9 cellular contexts compared by ENCODE assay signal in the genomic region with DNA sequence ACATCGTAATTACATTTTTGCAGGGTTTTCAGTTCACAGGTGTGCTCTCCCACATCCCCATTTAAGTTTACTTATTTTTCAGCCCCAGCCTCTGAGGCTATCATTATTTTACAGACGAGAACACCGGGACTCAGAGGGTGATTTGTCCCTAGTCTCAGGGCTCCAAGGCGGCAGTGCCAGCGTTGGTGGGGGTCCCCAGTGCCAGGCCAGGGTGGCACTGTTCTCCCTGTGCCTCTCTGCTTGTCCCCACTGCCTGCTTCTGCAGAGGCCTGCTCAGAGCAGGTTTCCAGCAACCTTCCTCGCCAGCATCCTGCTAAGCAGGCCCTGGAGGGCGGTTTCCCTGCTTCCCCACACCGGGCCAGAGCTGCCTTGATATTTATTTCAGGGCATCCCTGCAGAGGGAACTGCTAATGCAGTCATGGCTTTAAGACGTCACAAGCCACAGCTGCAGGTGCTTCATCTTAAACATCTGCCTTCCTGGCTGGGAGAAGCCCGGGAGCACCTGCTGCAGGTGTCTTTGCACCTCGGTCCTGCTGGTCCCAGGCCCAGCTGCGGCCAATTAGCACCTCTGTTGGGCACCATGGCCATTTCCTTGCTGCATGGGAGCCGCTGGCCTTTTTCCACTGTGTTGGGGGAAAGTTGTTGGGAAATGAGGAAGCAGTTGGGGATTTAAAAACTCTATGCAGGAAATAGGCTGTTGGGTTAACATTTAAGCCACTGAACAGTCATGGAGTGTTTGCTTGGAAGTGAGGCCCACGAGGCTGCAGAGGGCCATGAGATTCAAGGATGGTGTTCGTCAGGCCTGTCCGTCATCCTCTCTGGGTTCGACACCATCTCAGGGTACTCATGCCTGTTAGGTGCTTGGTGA. TPM values are rescaled to one million over a fixed set of nuclear protein-coding genes. Genes with fewer than 3 reads are reported as not detected.
DNase-seq lines count a peak whose midpoint lies in the region; ATAC-seq and TF ChIP-seq lines count a peak whose summit lies in the region.
"Had no signal": no experiment of that assay in that cellular context is flagged by ENCODE, and none has a peak within 500 bp of the region (broad histone marks: within the 10 kb centered on the region; RNA-seq: fewer than 3 reads in every experiment).

No MANE protein-coding gene starts in this region.

- intact Hi-C loops in right lobe of liver (cut with DNase I) = no loop called here

- no peak overlapping the region for H3K4me3 ChIP-seq in CD4-positive, CD25-positive, alpha-beta regulatory T cell (ENCODE audit: low read depth, low read length)
- H3K4me3 ChIP-seq in GM23338 = no peak overlapping the region
- H3K4me3 ChIP-seq in OCI-LY3 (ENCODE audit: low read length) = no peak overlapping the region
- H3K4me3 ChIP-seq in right lobe of liver = no peak overlapping the region
- no peak overlapping the region for H3K4me3 ChIP-seq in smooth muscle cell

- H3K4me3 Mint-ChIP-seq in CD4-positive, CD25-positive, alpha-beta regulatory T cell = peak overlapping the region in 1 of 4 donors; percentile 43
- no peak overlapping the region for H3K4me3 Mint-ChIP-seq in GM23338
- H3K4me3 Mint-ChIP-seq: HFFc6 had no signal

- no peak overlapping the region for H3K4me2 ChIP-seq in GM23338
- peak overlapping the region; percentile 46 for H3K4me2 ChIP-seq in OCI-LY3 (ENCODE audit: low read length)
- H3K4me2 ChIP-seq in smooth muscle cell = no peak overlapping the region

- no peak for TF ChIP-seq POLR2A in right lobe of liver (IDR thresholded peaks at IDR 0.05)

- H3F3A ChIP-seq in GM23338 (replicated peaks; ENCODE audit: low read depth) (no peaks in the 10 kb centered on the region), smooth muscle cell (ENCODE audit: low read depth) (no peaks in the 10 kb centered on the region)

- H2AFZ ChIP-seq in GM23338 (no peak overlapping the region), OCI-LY3 (ENCODE audit: low read depth, low read length) (no peak overlapping the region), smooth muscle cell (ENCODE audit: low read depth) (no peak overlapping the region)

- peaks cover 40% of the 10 kb centered on the region for H3K4me1 ChIP-seq in CD4-positive, CD25-positive, alpha-beta regulatory T cell (ENCODE audit: control insufficient read depth, insufficient read depth, low read length, poor library complexity, severe bottlenecking)
- H3K4me1 ChIP-seq in GM23338 (ENCODE audit: insufficient read depth) (peaks cover 20% of the 10 kb centered on the region; the same call in 1 of the 2 replicates), OCI-LY3 (ENCODE audit: low read length) (peaks cover 36% of the 10 kb centered on the region), right lobe of liver (peaks cover 0 to 54% (median 20%) of the 10 kb centered on the region in 4 donors), smooth muscle cell (ENCODE audit: low read depth) (peaks cover 10% of the 10 kb centered on the region)

- no peaks in the 10 kb centered on the region for H3K9me3 ChIP-seq in CD4-positive, CD25-positive, alpha-beta regulatory T cell (ENCODE audit: control insufficient read depth in 2 of 2, low read length in 2 of 2)
- H3K9me3 ChIP-seq in OCI-LY3 (ENCODE audit: insufficient read depth, low read length) (no peaks in the 10 kb centered on the region), right lobe of liver (no peaks in the 10 kb centered on the region), smooth muscle cell (replicated peaks; ENCODE audit: low read depth) (no peaks in the 10 kb centered on the region)

- TF ChIP-seq CTCF in GM23338 (conservative IDR thresholded peaks at IDR 0.05; ENCODE audit: low read depth in 2 of 2) (no peak), OCI-LY3 (IDR thresholded peaks at IDR 0.05; ENCODE audit: low read depth, low read length) (no peak), right lobe of liver (IDR thresholded peaks at IDR 0.05) (no peak), smooth muscle cell (IDR thresholded peaks at IDR 0.05; ENCODE audit: borderline replicate concordance, insufficient read depth, poor library complexity, severe bottlenecking) (no peak)

- no peaks in the 10 kb centered on the region for H3K36me3 ChIP-seq in CD4-positive, CD25-positive, alpha-beta regulatory T cell (ENCODE audit: control insufficient read depth, insufficient read depth, low read length)
- H3K36me3 ChIP-seq in GM23338 (ENCODE audit: insufficient read depth) (no peaks in the 10 kb centered on the region), OCI-LY3 (replicated peaks; ENCODE audit: low read depth, low read length) (no peaks in the 10 kb centered on the region), right lobe of liver (no peaks in the 10 kb centered on the region), smooth muscle cell (ENCODE audit: low read depth) (no peaks in the 10 kb centered on the region)

- H3K9ac ChIP-seq in OCI-LY3 (ENCODE audit: low read length) (no peak overlapping the region), smooth muscle cell (ENCODE audit: low read depth) (no peak overlapping the region)

- H3K79me2 ChIP-seq in GM23338 (replicated peaks; ENCODE audit: insufficient read depth) = no peaks in the 10 kb centered on the region
- H3K79me2 ChIP-seq in OCI-LY3 (ENCODE audit: low read length) = 0 out of 2 replicates have a peak, but pooled peaks cover 3% of the 10 kb centered on the region
- no peaks in the 10 kb centered on the region for H3K79me2 ChIP-seq in smooth muscle cell (ENCODE audit: low read depth)

- H3K27ac ChIP-seq in CD4-positive, CD25-positive, alpha-beta regulatory T cell (ENCODE audit: insufficient read depth, low read length, poor library complexity, severe bottlenecking) = no peak overlapping the region
- H3K27ac ChIP-seq in GM23338 (ENCODE audit: low read depth) = peak overlapping the region; percentile 29; the same call in 1 of the 2 replicates
- no peak overlapping the region for H3K27ac ChIP-seq in OCI-LY3 (ENCODE audit: low read length)
- H3K27ac ChIP-seq in right lobe of liver = peak overlapping the region in 2 of 3 donors; percentile 55 to 66
- no peak overlapping the region for H3K27ac ChIP-seq in smooth muscle cell (ENCODE audit: low read depth)

- H4K20me1 ChIP-seq in GM23338 (replicated peaks; ENCODE audit: insufficient read depth) = no peaks in the 10 kb centered on the region
- peaks cover 9% of the 10 kb centered on the region; the same call in 1 of the 2 replicates for H4K20me1 ChIP-seq in OCI-LY3 (ENCODE audit: insufficient read depth, low read length)
- H4K20me1 ChIP-seq in smooth muscle cell (ENCODE audit: low read depth) = no peaks in the 10 kb centered on the region

- 77% methylated on average over 11 of the region's 17 CpGs for WGBS in right lobe of liver (ENCODE audit: insufficient coverage, low coverage, low lambda C conversion rate, missing lambda C conversion rate)
- WGBS in smooth muscle cell (ENCODE audit: low lambda C conversion rate) = 94% methylated on average over 17 of the region's 17 CpGs

- H3K27me3 Mint-ChIP-seq in CD4-positive, CD25-positive, alpha-beta regulatory T cell = no peaks in the 10 kb centered on the region
- peaks cover 9% of the 10 kb centered on the region for H3K27me3 Mint-ChIP-seq in GM23338 (ENCODE audit: insufficient read depth, low read depth, poor library complexity)

- H3K9me3 Mint-ChIP-seq in CD4-positive, CD25-positive, alpha-beta regulatory T cell = no peaks in the 10 kb centered on the region
- H3K9me3 Mint-ChIP-seq in GM23338 = peaks cover 7% of the 10 kb centered on the region; the same call in 1 of the 3 replicates

- H3K9me2 ChIP-seq in GM23338 (ENCODE audit: insufficient read depth) = no peaks in the 10 kb centered on the region

- no peak for DNase-seq in CD4-positive, CD25-positive, alpha-beta regulatory T cell
- DNase-seq in GM23338 (ENCODE audit: low spot score) = no peak
- no peak for DNase-seq in right lobe of liver
- DNase-seq in smooth muscle cell (lab: John Stamatoyannopoulos, UW; ENCODE audit: unreplicated experiment) = no peak
- no peak for DNase-seq in NOMO-1 treated with DMSO at 0.1 percent for 48 hours (lab: John Stamatoyannopoulos, UW; ENCODE audit: unreplicated experiment)
- DNase-seq: HFFc6 had no signal

- no peaks in the 10 kb centered on the region for H3K27me3 ChIP-seq in CD4-positive, CD25-positive, alpha-beta regulatory T cell (ENCODE audit: control insufficient read depth, insufficient read depth, low read length)
- H3K27me3 ChIP-seq in GM23338 (ENCODE audit: insufficient read depth) (no peaks in the 10 kb centered on the region), OCI-LY3 (ENCODE audit: low read depth, low read length) (no peaks in the 10 kb centered on the region), right lobe of liver (no peaks in the 10 kb centered on the region), smooth muscle cell (ENCODE audit: low read depth) (no peaks in the 10 kb centered on the region)

- ATAC-seq in CD4-positive, CD25-positive, alpha-beta regulatory T cell (ENCODE audit: low read depth in 2 of 2) = no peak
- ATAC-seq in GM23338 (no peak), right lobe of liver (peak in 2 of 4 donors; percentile 37 to 63), GM21723 (IDR thresholded peaks at IDR 0.05; ENCODE audit: unreplicated experiment) (no peak), GM21423 (IDR thresholded peaks at IDR 0.05; ENCODE audit: unreplicated experiment) (no peak)

- H3K4me1 Mint-ChIP-seq in CD4-positive, CD25-positive, alpha-beta regulatory T cell = peaks cover 5 to 81% (median 39%) of the 10 kb centered on the region in 4 donors
- peaks cover 65% of the 10 kb centered on the region for H3K4me1 Mint-ChIP-seq in GM23338

- H3K36me3 Mint-ChIP-seq in CD4-positive, CD25-positive, alpha-beta regulatory T cell = peaks cover 19% of the 10 kb centered on the region
- peaks cover 6% of the 10 kb centered on the region; the same call in 1 of the 3 replicates for H3K36me3 Mint-ChIP-seq in GM23338 (ENCODE audit: low read depth)

- peak overlapping the region; percentile 81 to 96 (median 91) for H3K27ac Mint-ChIP-seq in CD4-positive, CD25-positive, alpha-beta regulatory T cell
- H3K27ac Mint-ChIP-seq in GM23338 = peak overlapping the region; percentile 27; the same call in 1 of the 2 replicates
- H3K27ac Mint-ChIP-seq: HFFc6 had no signal

TF ChIP-seq in GM23338, 12 proteins besides CTCF, POLR2A, EP300 and RAD21 (continues in another document):
- TF ChIP-seq EZH2 (IDR thresholded peaks at IDR 0.05; ENCODE audit: low read depth, unreplicated experiment) (no peak), ZNF114 (CRISPR knock-in tag; IDR thresholded peaks at IDR 0.05) (no peak)

RNA-seq across cellular contexts. Expression of gene HPCAL1, which starts 22.8 kb away (rescaled TPM):
- total RNA-seq in CD4-positive, CD25-positive, alpha-beta regulatory T cell = 33.8 TPM
- polyA plus RNA-seq in CD4-positive, CD25-positive, alpha-beta regulatory T cell = 10 to 100 TPM; 80.6 to 95.6 (median 87.7) TPM
- 14.8 and 25.4 TPM in 2 replicates for total RNA-seq in GM23338 (2014; rRNA removed; shearing (Covaris generic))
- 8.3 and 9.7 TPM in 2 replicates for polyA plus RNA-seq in GM23338 (2016; fragmentation: Nextera tagmentation; extraction: Ambion mirVana)
- 10 to 100 TPM; 23.1 to 68.8 (median 29.1) TPM for total RNA-seq in right lobe of liver
- 7.0 and 11.7 TPM in 2 replicates for total RNA-seq in smooth muscle cell
- polyA plus RNA-seq in smooth muscle cell = 15.8 and 18.6 TPM in 2 replicates

Comparison
In these comparisons a context has a peak if more than half of its experiments do, and no peak if none do; other contexts are left out.
1. H3K27ac ChIP-seq: peak in GM23338 (single experiment) and right lobe of liver (2 of 3); none in CD4-positive, CD25-positive, alpha-beta regulatory T cell (single experiment), OCI-LY3 (single experiment) and smooth muscle cell (single experiment).